In genomic region chr3:177731644-177732268, GRCh38 we compare ENCODE assay signal across 14 cellular contexts.
DNase-seq lines count a peak whose midpoint lies in the region; ATAC-seq and TF ChIP-seq lines count a peak whose summit lies in the region.
"Had no signal": no experiment of that assay in that cellular context is flagged by ENCODE, and none has a peak within 500 bp of the region (broad histone marks: within the 10 kb centered on the region; RNA-seq: fewer than 3 reads in every experiment).

No MANE protein-coding gene starts in this region.

- TF ChIP-seq CTCF in AG04449 (IDR thresholded peaks at IDR 0.05; ENCODE audit: insufficient read depth, low read length, missing control alignments): no peak
- no peak for TF ChIP-seq CTCF in foreskin keratinocyte (conservative IDR thresholded peaks at IDR 0.05)

- H3K27me3 Mint-ChIP-seq in naive thymus-derived CD4-positive, alpha-beta T cell: no peaks in the 10 kb centered on the region

- intact Hi-C loops in naive thymus-derived CD4-positive, alpha-beta T cell (cut with micrococcal nuclease): no loop called here

- H3K4me3 ChIP-seq in AG04449 (ENCODE audit: low read depth, low read length): no peak overlapping the region
- no peak overlapping the region for H3K4me3 ChIP-seq in naive thymus-derived CD4-positive, alpha-beta T cell (ENCODE audit: low read length)
- H3K4me3 ChIP-seq: left lung had no signal

- no peaks in the 10 kb centered on the region for H3K36me3 ChIP-seq in naive thymus-derived CD4-positive, alpha-beta T cell (ENCODE audit: control insufficient read depth in 2 of 3, insufficient read depth in 3 of 3, low read length in 3 of 3)
- H3K36me3 ChIP-seq: left lung had no signal

- peaks cover 0 to 12% (median 0%) of the 10 kb centered on the region in 11 donors for H3K9me3 Mint-ChIP-seq in naive thymus-derived CD4-positive, alpha-beta T cell

- no peaks in the 10 kb centered on the region for H3K27me3 ChIP-seq in foreskin keratinocyte
- no peaks in the 10 kb centered on the region for H3K27me3 ChIP-seq in naive thymus-derived CD4-positive, alpha-beta T cell (ENCODE audit: control insufficient read depth in 2 of 2, insufficient read depth in 2 of 2, low read length in 2 of 2)
- H3K27me3 ChIP-seq: left lung had no signal

- DNase-seq in AG04449 (ENCODE audit: low read depth, low spot score): peak; percentile 36
- DNase-seq in HS-5 (ENCODE audit: low read depth): peak; percentile 37
- peak; percentile 58 for DNase-seq in astrocyte of the hippocampus (ENCODE audit: low read depth, low spot score)
- peak; percentile 49 to 75 for DNase-seq in foreskin keratinocyte
- no peak for DNase-seq in HPDE6-E6E7 (ENCODE audit: extremely low spot score)
- DNase-seq in naive thymus-derived CD4-positive, alpha-beta T cell: no peak
- DNase-seq: activated naive CD4-positive, alpha-beta T cell treated with Interleukin-2 at 50 U/mL for 16 hours; hypothalamus; left lung; NCI-H774; stimulated activated CD4-positive, alpha-beta T cell treated with anti-CD3 and anti-CD28 coated beads, Interleukin-2, amount 100 ng/mL, for 24 hours; stimulated activated CD8-positive, alpha-beta memory T cell treated with anti-CD3 and anti-CD28 coated beads, Interleukin-4, amount 100 ng/mL, for 48 hours had no signal

- H3K36me3 Mint-ChIP-seq in naive thymus-derived CD4-positive, alpha-beta T cell: peaks cover 0 to 3% (median 0%) of the 10 kb centered on the region in 5 donors

- H3K9me3 ChIP-seq in naive thymus-derived CD4-positive, alpha-beta T cell (ENCODE audit: control insufficient read depth in 2 of 3, low read length in 3 of 3): no peaks in the 10 kb centered on the region
- H3K9me3 ChIP-seq: left lung had no signal

- H3K4me1 ChIP-seq in foreskin keratinocyte: peaks cover 10% of the 10 kb centered on the region
- H3K4me1 ChIP-seq in naive thymus-derived CD4-positive, alpha-beta T cell (ENCODE audit: control insufficient read depth in 2 of 2, insufficient read depth in 2 of 2, low read length in 2 of 2): no peaks in the 10 kb centered on the region

- POLR2A ChIA-PET in AG04449 (lab: Yijun Ruan, JAX): interaction anchor here (0.6 to 1.5 kb wide), 3 partner anchors 17 to 215 kb away, joined by 4 read pairs; no protein-coding TSS in a partner anchor
- POLR2A ChIA-PET in naive thymus-derived CD4-positive, alpha-beta T cell (lab: Charles Lee): no interaction called here

- H3K27ac Mint-ChIP-seq in naive thymus-derived CD4-positive, alpha-beta T cell: peak overlapping the region in 1 of 9 donors; percentile 26

- H3K4me3 Mint-ChIP-seq in naive thymus-derived CD4-positive, alpha-beta T cell: no peak overlapping the region

- no peaks in the 10 kb centered on the region for H3K4me1 Mint-ChIP-seq in naive thymus-derived CD4-positive, alpha-beta T cell

- no peak overlapping the region for H3K27ac ChIP-seq in foreskin keratinocyte
- H3K27ac ChIP-seq in naive thymus-derived CD4-positive, alpha-beta T cell (ENCODE audit: low read depth, low read length): no peak overlapping the region
- H3K27ac ChIP-seq: left lung had no signal

- ATAC-seq in foreskin keratinocyte: peak; percentile 85
- no peak for ATAC-seq in GM19351 (IDR thresholded peaks at IDR 0.05; ENCODE audit: unreplicated experiment)
- no peak for ATAC-seq in HG02571 (IDR thresholded peaks at IDR 0.05; ENCODE audit: unreplicated experiment)
- no peak for ATAC-seq in naive thymus-derived CD4-positive, alpha-beta T cell
- ATAC-seq: left lung had no signal

- CTCF ChIA-PET in AG04449 (lab: Yijun Ruan, JAX): interaction anchor here (0.7 to 1.4 kb wide), 3 partner anchors 207 to 681 kb away, joined by 3 read pairs; no protein-coding TSS in a partner anchor
- CTCF ChIA-PET in naive thymus-derived CD4-positive, alpha-beta T cell (lab: Charles Lee): interaction anchor here (0.5 kb wide), 1 partner anchor 431 kb away, joined by 3 read pairs; no protein-coding TSS in a partner anchor

Comparison
In these comparisons a context has a peak if more than half of its experiments do, and no peak if none do; other contexts are left out.
1. DNase-seq: peak in AG04449 (single experiment), HS-5 (single experiment), astrocyte of the hippocampus (single experiment) and foreskin keratinocyte (2 of 2); none in HPDE6-E6E7 (single experiment) and naive thymus-derived CD4-positive, alpha-beta T cell (0 of 9).